ENCODE assay signal across 25 cellular contexts in the genomic region with DNA sequence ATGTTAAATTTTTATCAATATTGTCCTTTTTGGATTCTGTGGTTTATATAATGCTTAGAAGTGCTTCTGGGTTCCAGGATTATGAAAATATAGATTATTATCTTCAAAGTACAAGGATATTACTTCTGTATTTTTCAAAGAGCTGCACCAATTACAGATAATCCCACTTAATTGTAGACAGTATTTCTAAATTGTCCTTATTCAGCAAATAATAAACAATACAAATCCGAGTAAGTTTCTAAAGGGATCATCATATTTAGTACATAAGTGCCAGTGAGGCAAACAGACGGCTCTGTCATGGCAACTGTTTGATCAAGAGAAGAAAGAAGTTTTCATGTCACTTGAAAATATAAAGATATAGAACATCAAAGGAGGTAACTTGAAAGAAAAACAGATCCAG. TPM values are rescaled to one million over a fixed set of nuclear protein-coding genes. Genes with fewer than 3 reads are reported as not detected.
DNase-seq lines count a peak whose midpoint lies in the region; ATAC-seq, FAIRE-seq and TF ChIP-seq lines count a peak whose summit lies in the region.
"Had no signal": no experiment of that assay in that cellular context is flagged by ENCODE, and none has a peak within 500 bp of the region (broad histone marks: within the 10 kb centered on the region; RNA-seq: fewer than 3 reads in every experiment).

No MANE protein-coding gene starts in this region.

- H3K9me1 ChIP-seq in K562 (ENCODE audit: control insufficient read depth, insufficient read depth, low read length), result no peaks in the 10 kb centered on the region

- no peaks in the 10 kb centered on the region for H3K27me3 ChIP-seq in HepG2 (ENCODE audit: control insufficient read depth in 1 of 2, insufficient read depth in 2 of 2, low read length in 2 of 2)
- H3K27me3 ChIP-seq in right lobe of liver, result no peaks in the 10 kb centered on the region
- H3K27me3 ChIP-seq in K562 (ENCODE audit: control insufficient read depth in 2 of 2, insufficient read depth in 2 of 2, low read length in 2 of 2), result no peaks in the 10 kb centered on the region
- no peaks in the 10 kb centered on the region for H3K27me3 ChIP-seq in GM23338 (ENCODE audit: insufficient read depth)
- H3K27me3 ChIP-seq in osteoblast (ENCODE audit: insufficient read depth, low read length), result no peaks in the 10 kb centered on the region
- H3K27me3 ChIP-seq: BE2C, BLaER1 had no signal

- TF ChIP-seq CTCF in HepG2 (CRISPR knock-in tag; IDR thresholded peaks at IDR 0.05) (no peak), right lobe of liver (IDR thresholded peaks at IDR 0.05) (no peak), K562 (IDR thresholded peaks at IDR 0.05 in 2 of 3, conservative IDR thresholded peaks at IDR 0.05 in 1 of 3; ENCODE audit: insufficient read depth in 2 of 3, low read depth in 1 of 3, low read length in 3 of 3) (no peak), GM23338 (conservative IDR thresholded peaks at IDR 0.05; ENCODE audit: low read depth in 2 of 2) (no peak), osteoblast (IDR thresholded peaks at IDR 0.05; ENCODE audit: extremely low read depth, low read depth, low read length) (no peak)

- WGBS in HepG2 (ENCODE audit: low lambda C conversion rate), result 70% methylated on average over 2 of the region's 2 CpGs
- WGBS in right lobe of liver (ENCODE audit: insufficient coverage, low coverage, low lambda C conversion rate, missing lambda C conversion rate), result 59% methylated on average over 2 of the region's 2 CpGs
- 55% methylated on average over 2 of the region's 2 CpGs for WGBS in K562 (ENCODE audit: insufficient coverage, low coverage, missing lambda C conversion rate)

- FAIRE-seq in HepG2 (lab: Jason Lieb, UNC) (no peak), H54 (lab: Jason Lieb, UNC) (peak; percentile 81), K562 (lab: Jason Lieb, UNC) (no peak)
- FAIRE-seq: GM12891, GM19239 had no signal

- H3K79me2 ChIP-seq in HepG2 (ENCODE audit: insufficient read depth, low read length), result no peaks in the 10 kb centered on the region
- H3K79me2 ChIP-seq in K562 (ENCODE audit: control insufficient read depth, insufficient read depth, low read length), result peaks cover 4% of the 10 kb centered on the region; the same call in 2 of the 3 replicates
- H3K79me2 ChIP-seq in GM23338 (replicated peaks; ENCODE audit: insufficient read depth), result no peaks in the 10 kb centered on the region
- peaks cover 10% of the 10 kb centered on the region for H3K79me2 ChIP-seq in osteoblast (ENCODE audit: insufficient read depth, low read length)

- no peak overlapping the region for H3K4me3 Mint-ChIP-seq in GM23338
- H3K4me3 Mint-ChIP-seq: CD14-positive monocyte; CD4-positive, alpha-beta memory T cell; CD4-positive, CD25-positive, alpha-beta regulatory T cell; CD8-positive, alpha-beta memory T cell had no signal

- peaks cover 6% of the 10 kb centered on the region; the same call in 2 of the 3 replicates for H3K4me1 Mint-ChIP-seq in GM23338

- H3K9me2 ChIP-seq in GM23338 (ENCODE audit: insufficient read depth), result no peaks in the 10 kb centered on the region

- no peak overlapping the region for H3K4me2 ChIP-seq in HepG2 (ENCODE audit: low read depth, low read length)
- H3K4me2 ChIP-seq in K562 (ENCODE audit: insufficient read depth, low read length), result no peak overlapping the region
- no peak overlapping the region for H3K4me2 ChIP-seq in GM23338
- H3K4me2 ChIP-seq in osteoblast (ENCODE audit: insufficient read depth, low read length), result no peak overlapping the region
- H3K4me2 ChIP-seq: BLaER1 had no signal

- TF ChIP-seq EP300 in HepG2 (IDR thresholded peaks at IDR 0.05; ENCODE audit: low read depth in 2 of 2, low read length in 2 of 2) (no peak), HepG2 (CRISPR knock-in tag; IDR thresholded peaks at IDR 0.05; ENCODE audit: borderline replicate concordance) (no peak), K562 (IDR thresholded peaks at IDR 0.05; ENCODE audit: low read length) (no peak)

- H2AFZ ChIP-seq in HepG2 (ENCODE audit: low read length) (no peak overlapping the region), K562 (ENCODE audit: low read depth, low read length) (no peak overlapping the region), GM23338 (no peak overlapping the region), osteoblast (ENCODE audit: low read length) (no peak overlapping the region)

- H3K4me1 ChIP-seq in HepG2 (ENCODE audit: insufficient read depth, low read length), result no peaks in the 10 kb centered on the region
- H3K4me1 ChIP-seq in right lobe of liver, result no peaks in the 10 kb centered on the region
- no peaks in the 10 kb centered on the region for H3K4me1 ChIP-seq in K562 (replicated peaks in 1 of 2; ENCODE audit: control insufficient read depth in 2 of 2, insufficient read depth in 2 of 2, low read length in 2 of 2)
- H3K4me1 ChIP-seq in GM23338 (ENCODE audit: insufficient read depth), result no peaks in the 10 kb centered on the region
- H3K4me1 ChIP-seq in osteoblast (ENCODE audit: insufficient read depth, low read length), result no peaks in the 10 kb centered on the region
- H3K4me1 ChIP-seq: BE2C, BLaER1 had no signal

- intact Hi-C loops in HepG2 (cut with micrococcal nuclease; ENCODE audit: unreplicated experiment), result no loop called here
- intact Hi-C loops in right lobe of liver (cut with DNase I), result no loop called here
- intact Hi-C loops in K562 (cut with micrococcal nuclease), result no loop called here

- ATAC-seq in HepG2 (no peak), right lobe of liver (no peak), K562 (no peak), GM23338 (no peak)

- in situ Hi-C loops in HepG2 (cut with HindIII; ENCODE audit: extremely low pct_ligation_motif_present, low pct_unique_long_range_greater_than_20kb), result no loop called here
- in situ Hi-C loops in K562 (cut with MboI), result no loop called here

- H3K9me3 Mint-ChIP-seq in GM23338, result no peaks in the 10 kb centered on the region
- H3K9me3 Mint-ChIP-seq: CD14-positive monocyte; CD4-positive, alpha-beta memory T cell; CD8-positive, alpha-beta memory T cell had no signal

- no peak overlapping the region for H3K27ac Mint-ChIP-seq in GM23338
- H3K27ac Mint-ChIP-seq: CD14-positive monocyte; CD4-positive, alpha-beta memory T cell; CD4-positive, CD25-positive, alpha-beta regulatory T cell; CD8-positive, alpha-beta memory T cell had no signal

- H3K27me3 Mint-ChIP-seq in GM23338 (ENCODE audit: insufficient read depth, low read depth, poor library complexity), result no peaks in the 10 kb centered on the region
- H3K27me3 Mint-ChIP-seq: CD4-positive, alpha-beta memory T cell; CD4-positive, CD25-positive, alpha-beta regulatory T cell; CD8-positive, alpha-beta memory T cell had no signal

- H3K36me3 Mint-ChIP-seq in GM23338 (ENCODE audit: low read depth), result peaks cover 2% of the 10 kb centered on the region; the same call in 1 of the 3 replicates

- TF ChIP-seq RAD21 in HepG2 (CRISPR knock-in tag; IDR thresholded peaks at IDR 0.05) (no peak), K562 (CRISPR knock-in tag; conservative IDR thresholded peaks at IDR 0.05 in 1 of 2, IDR thresholded peaks at IDR 0.05 in 1 of 2) (no peak)

- H3K4me3 ChIP-seq in HepG2 (replicated peaks in 1 of 3; ENCODE audit: insufficient read depth in 1 of 3, low read depth in 2 of 3, low read length in 3 of 3), result no peak overlapping the region
- H3K4me3 ChIP-seq in right lobe of liver, result no peak overlapping the region
- H3K4me3 ChIP-seq in K562, result no peak overlapping the region
- H3K4me3 ChIP-seq in GM23338, result no peak overlapping the region
- H3K4me3 ChIP-seq in osteoblast (ENCODE audit: insufficient read depth, low read length), result no peak overlapping the region
- H3K4me3 ChIP-seq: BLaER1 had no signal

- H3K9me3 ChIP-seq in HepG2 (ENCODE audit: low read length), result no peaks in the 10 kb centered on the region
- H3K9me3 ChIP-seq in right lobe of liver, result no peaks in the 10 kb centered on the region
- no peaks in the 10 kb centered on the region for H3K9me3 ChIP-seq in K562 (replicated peaks; ENCODE audit: control insufficient read depth, insufficient read depth, low read depth, low read length)
- no peaks in the 10 kb centered on the region for H3K9me3 ChIP-seq in osteoblast (ENCODE audit: low read depth, low read length)
- H3K9me3 ChIP-seq: BE2C, BLaER1 had no signal

- CTCF ChIA-PET in HepG2 (lab: Yijun Ruan, JAX; ENCODE audit: low intra/inter-chr PET ratio, low total read pairs), result no interaction called here
- CTCF ChIA-PET in K562 (lab: Yijun Ruan, JAX; ENCODE audit: low intra/inter-chr PET ratio), result no interaction called here

- H3F3A ChIP-seq in GM23338 (replicated peaks; ENCODE audit: low read depth), result no peaks in the 10 kb centered on the region

- DNase-seq in HepG2 (ENCODE audit: low spot score) (no peak), right lobe of liver (no peak), H54 (ENCODE audit: insufficient read length, low spot score) (no peak), K562 (ENCODE audit: extremely low read depth in 1 of 4, low spot score in 3 of 4) (no peak), GM23338 (ENCODE audit: low spot score) (no peak), osteoblast (ENCODE audit: insufficient read length, low spot score, missing footprints) (no peak)
- DNase-seq: ACHN; BE2C; C1 segment of cervical spinal cord; CD4-positive, alpha-beta memory T cell; CD4-positive, CD25-positive, alpha-beta regulatory T cell; CD8-positive, alpha-beta memory T cell; COR-L47; DMS 273 treated with DMSO at 0.1 percent for 48 hours; DMS153; DMS53; DMS79; DND-41; EL; GF-D8 had no signal

- H3K27ac ChIP-seq in HepG2 (ENCODE audit: extremely low read length, insufficient read depth, low read length) (no peak overlapping the region), right lobe of liver (no peak overlapping the region), K562 (ENCODE audit: extremely low read depth, low read depth, low read length) (no peak overlapping the region), GM23338 (ENCODE audit: low read depth) (no peak overlapping the region), osteoblast (ENCODE audit: low read depth, low read length) (no peak overlapping the region)
- H3K27ac ChIP-seq: 22Rv1, BLaER1 had no signal

- H3K36me3 ChIP-seq in HepG2 (replicated peaks in 1 of 2; ENCODE audit: control insufficient read depth in 1 of 2, insufficient read depth in 2 of 2, low read length in 2 of 2) (peaks cover 2 to 14% of the 10 kb centered on the region in 2 experiments; a peak in 4 of 5 replicates), right lobe of liver (peaks cover 0 to 25% (median 7%) of the 10 kb centered on the region in 4 donors), K562 (ENCODE audit: control insufficient read depth, insufficient read depth, low read length) (peaks cover 52% of the 10 kb centered on the region), GM23338 (ENCODE audit: insufficient read depth) (no peaks in the 10 kb centered on the region), osteoblast (ENCODE audit: insufficient read depth, low read length) (peaks cover 31% of the 10 kb centered on the region)
- H3K36me3 ChIP-seq: BE2C had no signal

- TF ChIP-seq POLR2A in HepG2 (IDR thresholded peaks at IDR 0.05; ENCODE audit: insufficient read depth in 1 of 2, low read depth in 2 of 2, low read length in 2 of 2) (no peak), right lobe of liver (IDR thresholded peaks at IDR 0.05) (no peak), H54 (IDR thresholded peaks at IDR 0.05; ENCODE audit: low read depth, low read length) (no peak), K562 (conservative IDR thresholded peaks at IDR 0.05) (no peak)

- no TSS peak for BruUV-seq in HepG2 (replicated peaks; lab: Mats Ljungman, UMichigan)
- no TSS peak for BruUV-seq in K562 (replicated peaks; lab: Mats Ljungman, UMichigan)

- POLR2A ChIA-PET in HepG2 (lab: Yijun Ruan, JAX), result no interaction called here
- POLR2A ChIA-PET in K562 (lab: Yijun Ruan, JAX), result interaction anchor here (0.9 to 1.0 kb wide), 3 partner anchors 10 to 16 kb away, joined by 3 read pairs; no protein-coding TSS in a partner anchor

- no peak overlapping the region for H3K9ac ChIP-seq in HepG2 (ENCODE audit: insufficient read depth, low read depth, low read length)
- no peak overlapping the region for H3K9ac ChIP-seq in K562 (ENCODE audit: insufficient read depth in 1 of 2, low read depth in 2 of 2, low read length in 2 of 2)
- H3K9ac ChIP-seq: BLaER1 had no signal

- no peaks in the 10 kb centered on the region for H4K20me1 ChIP-seq in HepG2 (ENCODE audit: insufficient read depth, low read length)
- no peaks in the 10 kb centered on the region for H4K20me1 ChIP-seq in K562 (replicated peaks; ENCODE audit: control insufficient read depth, insufficient read depth, low read length)
- H4K20me1 ChIP-seq in GM23338 (replicated peaks; ENCODE audit: insufficient read depth), result no peaks in the 10 kb centered on the region
- no peaks in the 10 kb centered on the region for H4K20me1 ChIP-seq in osteoblast (ENCODE audit: insufficient read depth, low read length)
- H4K20me1 ChIP-seq: BLaER1 had no signal

RNA-seq across cellular contexts. Expression of a gene that starts 19.2 kb away (rescaled TPM):
- 21.6 and 32.0 TPM in 2 replicates for total RNA-seq in HepG2 (2016; rRNA removed; fragmentation: Illumina TruSeq; extraction: Trizol)
- total RNA-seq in HepG2 (2016; cell fraction: cytosol; rRNA removed; fragmentation: Illumina TruSeq; extraction: Trizol; ENCODE audit: low read depth), result 3.9 and 4.5 TPM in 2 replicates
- total RNA-seq in HepG2 (2016; cell fraction: insoluble cytoplasmic fraction; rRNA removed; fragmentation: Illumina TruSeq; extraction: Trizol), result 24.4 and 33.4 TPM in 2 replicates
- total RNA-seq in HepG2 (2016; cell fraction: membrane; rRNA removed; fragmentation: Illumina TruSeq; extraction: Trizol), result 7.4 and 9.7 TPM in 2 replicates
- total RNA-seq in HepG2 (2016; cell fraction: nucleus; rRNA removed; fragmentation: Illumina TruSeq; extraction: Trizol), result 21.8 and 22.0 TPM in 2 replicates
- 11.1 and 12.2 TPM in 2 replicates for polyA plus RNA-seq in HepG2 (2011; rRNA removed)
- 6.9 and 9.6 TPM in 2 replicates for polyA plus RNA-seq in HepG2 (2011; cell fraction: cytosol; rRNA removed)
- 15.2 and 29.4 TPM in 2 replicates for polyA plus RNA-seq in HepG2 (2011; cell fraction: nucleus; rRNA removed)
- 8.1 and 11.2 TPM in 2 replicates for polyA plus RNA-seq in HepG2 (2012)
- 2.0 and 2.3 TPM in 2 replicates for polyA plus RNA-seq in HepG2 (2016; cell fraction: cytosol; fragmentation: Illumina TruSeq; extraction: Trizol; ENCODE audit: low read depth)
- polyA plus RNA-seq in HepG2 (2016; cell fraction: insoluble cytoplasmic fraction; fragmentation: Illumina TruSeq; extraction: Trizol; ENCODE audit: low read depth), result 24.1 and 25.7 TPM in 2 replicates
- polyA plus RNA-seq in HepG2 (2016; cell fraction: membrane; fragmentation: Illumina TruSeq; extraction: Trizol; ENCODE audit: low read depth), result 3.7 and 4.4 TPM in 2 replicates
- polyA plus RNA-seq in HepG2 (2016; cell fraction: nucleus; fragmentation: Illumina TruSeq; extraction: Trizol; ENCODE audit: insufficient read depth, low read depth), result 21.6 and 21.7 TPM in 2 replicates
- 5.6 and 11.4 TPM in 2 replicates for polyA minus RNA-seq in HepG2 (2011; rRNA and poly(A)+ RNA removed; ENCODE audit: low replicate concordance)
- polyA minus RNA-seq in HepG2 (2011; cell fraction: cytosol; rRNA and poly(A)+ RNA removed), result 5.4 and 6.8 TPM in 2 replicates
- 25.9 and 29.4 TPM in 2 replicates for polyA minus RNA-seq in HepG2 (2011; cell fraction: nucleus; rRNA and poly(A)+ RNA removed)
- total RNA-seq in right lobe of liver, result 1 to 10 TPM; 4.2 to 7.1 (median 4.7) TPM
- total RNA-seq in K562 (2011; cell fraction: chromatin; rRNA removed; ENCODE audit: low replicate concordance), result 32.4 and 48.1 TPM in 2 replicates
- total RNA-seq in K562 (2011; cell fraction: nucleolus; rRNA removed), result 19.8 and 24.7 TPM in 2 replicates
- 20.9 and 23.6 TPM in 2 replicates for total RNA-seq in K562 (2011; cell fraction: nucleoplasm; rRNA removed)
- 41.1 and 41.4 TPM in 2 replicates for total RNA-seq in K562 (2014; rRNA removed)
- total RNA-seq in K562 (2014; rRNA removed; fragmentation: Illumina TruSeq; extraction: Trizol), result 57.0 and 64.3 TPM in 2 replicates
- total RNA-seq in K562 (2015; rRNA removed; fragmentation: Illumina TruSeq; extraction: Trizol), result 48.7 and 52.6 TPM in 2 replicates
- total RNA-seq in K562 (2021), result 43.7 and 44.0 TPM in 2 replicates
- 58.5 and 71.5 TPM in 2 replicates for polyA plus RNA-seq in K562 (2011; rRNA removed)
- 17.1 and 33.8 TPM in 2 replicates for polyA plus RNA-seq in K562 (2011; cell fraction: cytosol; rRNA removed)
- 37.1 and 45.7 TPM in 2 replicates for polyA plus RNA-seq in K562 (2011; cell fraction: nucleus; rRNA removed)
- 42.1 and 43.9 TPM in 2 replicates for polyA plus RNA-seq in K562 (2012)
- 45.7 and 48.8 TPM in 2 replicates for polyA plus RNA-seq in K562 (2014; fragmentation: Illumina TruSeq; extraction: Trizol)
- polyA plus RNA-seq in K562 (2014; fragmentation: Nextera tagmentation; extraction: Ambion mirVana), result 10 to 100 TPM; 38.9 to 70.3 TPM
- polyA plus RNA-seq in K562 (2014; rRNA removed), result 45.7 and 48.4 TPM in 2 replicates
- polyA minus RNA-seq in K562 (2011; rRNA and poly(A)+ RNA removed), result 78.8 and 85.3 TPM in 2 replicates
- 22.1 and 26.2 TPM in 2 replicates for polyA minus RNA-seq in K562 (2011; cell fraction: cytosol; rRNA and poly(A)+ RNA removed)
- polyA minus RNA-seq in K562 (2011; cell fraction: nucleus; rRNA and poly(A)+ RNA removed), result 21.3 and 34.0 TPM in 2 replicates
- 9.2 and 9.5 TPM in 2 replicates for total RNA-seq in GM23338 (2014; rRNA removed; shearing (Covaris generic))
- polyA plus RNA-seq in GM23338 (2016; fragmentation: Nextera tagmentation; extraction: Ambion mirVana), result 3.1 and 4.4 TPM in 2 replicates
- total RNA-seq in osteoblast, result 26.8 and 28.0 TPM in 2 replicates

RNA-seq across cellular contexts. Expression of a gene that starts 19.6 kb away (rescaled TPM):
- 95.2 and 111 TPM in 2 replicates for total RNA-seq in HepG2 (2016; rRNA removed; fragmentation: Illumina TruSeq; extraction: Trizol)
- 24.6 and 26.3 TPM in 2 replicates for total RNA-seq in HepG2 (2016; cell fraction: cytosol; rRNA removed; fragmentation: Illumina TruSeq; extraction: Trizol; ENCODE audit: low read depth)
- total RNA-seq in HepG2 (2016; cell fraction: insoluble cytoplasmic fraction; rRNA removed; fragmentation: Illumina TruSeq; extraction: Trizol), result 91.8 and 119 TPM in 2 replicates
- 43.6 and 54.1 TPM in 2 replicates for total RNA-seq in HepG2 (2016; cell fraction: membrane; rRNA removed; fragmentation: Illumina TruSeq; extraction: Trizol)
- total RNA-seq in HepG2 (2016; cell fraction: nucleus; rRNA removed; fragmentation: Illumina TruSeq; extraction: Trizol), result 59.6 and 61.1 TPM in 2 replicates
- polyA plus RNA-seq in HepG2 (2011; rRNA removed), result 18.9 and 21.8 TPM in 2 replicates
- polyA plus RNA-seq in HepG2 (2011; cell fraction: cytosol; rRNA removed), result 15.7 and 20.2 TPM in 2 replicates
- polyA plus RNA-seq in HepG2 (2011; cell fraction: nucleus; rRNA removed), result 10.2 and 13.5 TPM in 2 replicates
- 41.3 and 44.8 TPM in 2 replicates for polyA plus RNA-seq in HepG2 (2012)
- 18.9 and 19.3 TPM in 2 replicates for polyA plus RNA-seq in HepG2 (2016; cell fraction: cytosol; fragmentation: Illumina TruSeq; extraction: Trizol; ENCODE audit: low read depth)
- polyA plus RNA-seq in HepG2 (2016; cell fraction: insoluble cytoplasmic fraction; fragmentation: Illumina TruSeq; extraction: Trizol; ENCODE audit: low read depth), result 110 and 116 TPM in 2 replicates
- polyA plus RNA-seq in HepG2 (2016; cell fraction: membrane; fragmentation: Illumina TruSeq; extraction: Trizol; ENCODE audit: low read depth), result 35.7 and 40.4 TPM in 2 replicates
- polyA plus RNA-seq in HepG2 (2016; cell fraction: nucleus; fragmentation: Illumina TruSeq; extraction: Trizol; ENCODE audit: insufficient read depth, low read depth), result 70.6 and 75.4 TPM in 2 replicates
- polyA minus RNA-seq in HepG2 (2011; rRNA and poly(A)+ RNA removed; ENCODE audit: low replicate concordance), result 13.7 and 46.5 TPM in 2 replicates
- 18.9 and 20.9 TPM in 2 replicates for polyA minus RNA-seq in HepG2 (2011; cell fraction: cytosol; rRNA and poly(A)+ RNA removed)
- polyA minus RNA-seq in HepG2 (2011; cell fraction: nucleus; rRNA and poly(A)+ RNA removed), result 16.3 and 16.4 TPM in 2 replicates
- total RNA-seq in right lobe of liver, result 10 to 100 TPM in 5 of 6 experiments, 1 to 10 TPM in 1; 9.6 to 25.3 (median 12.1) TPM
- 46.8 and 66.2 TPM in 2 replicates for total RNA-seq in K562 (2011; cell fraction: chromatin; rRNA removed; ENCODE audit: low replicate concordance)
- 32.0 and 35.4 TPM in 2 replicates for total RNA-seq in K562 (2011; cell fraction: nucleolus; rRNA removed)
- 50.6 and 71.3 TPM in 2 replicates for total RNA-seq in K562 (2011; cell fraction: nucleoplasm; rRNA removed)
- 133 and 168 TPM in 2 replicates for total RNA-seq in K562 (2014; rRNA removed)
- 188 and 204 TPM in 2 replicates for total RNA-seq in K562 (2014; rRNA removed; fragmentation: Illumina TruSeq; extraction: Trizol)
- 163 and 167 TPM in 2 replicates for total RNA-seq in K562 (2015; rRNA removed; fragmentation: Illumina TruSeq; extraction: Trizol)
- 146 and 159 TPM in 2 replicates for total RNA-seq in K562 (2021)
- 140 and 155 TPM in 2 replicates for polyA plus RNA-seq in K562 (2011; rRNA removed)
- 65.1 and 82.4 TPM in 2 replicates for polyA plus RNA-seq in K562 (2011; cell fraction: cytosol; rRNA removed)
- 52.4 and 74.8 TPM in 2 replicates for polyA plus RNA-seq in K562 (2011; cell fraction: nucleus; rRNA removed)
- polyA plus RNA-seq in K562 (2012), result 130 and 147 TPM in 2 replicates
- 222 and 244 TPM in 2 replicates for polyA plus RNA-seq in K562 (2014; fragmentation: Illumina TruSeq; extraction: Trizol)
- 100 to 1,000 TPM; 251 to 316 TPM for polyA plus RNA-seq in K562 (2014; fragmentation: Nextera tagmentation; extraction: Ambion mirVana)
- 137 and 173 TPM in 2 replicates for polyA plus RNA-seq in K562 (2014; rRNA removed)
- 77.1 and 82.6 TPM in 2 replicates for polyA minus RNA-seq in K562 (2011; rRNA and poly(A)+ RNA removed)
- 80.0 and 90.3 TPM in 2 replicates for polyA minus RNA-seq in K562 (2011; cell fraction: cytosol; rRNA and poly(A)+ RNA removed)
- polyA minus RNA-seq in K562 (2011; cell fraction: nucleus; rRNA and poly(A)+ RNA removed), result 16.7 and 29.4 TPM in 2 replicates
- total RNA-seq in GM23338 (2014; rRNA removed; shearing (Covaris generic)), result 95.3 and 108 TPM in 2 replicates
- polyA plus RNA-seq in GM23338 (2016; fragmentation: Nextera tagmentation; extraction: Ambion mirVana), result 83.9 and 88.8 TPM in 2 replicates
- 45.4 and 52.8 TPM in 2 replicates for total RNA-seq in osteoblast
